Comparison of ENCODE assay signal across 8 cellular contexts in the genomic region with DNA sequence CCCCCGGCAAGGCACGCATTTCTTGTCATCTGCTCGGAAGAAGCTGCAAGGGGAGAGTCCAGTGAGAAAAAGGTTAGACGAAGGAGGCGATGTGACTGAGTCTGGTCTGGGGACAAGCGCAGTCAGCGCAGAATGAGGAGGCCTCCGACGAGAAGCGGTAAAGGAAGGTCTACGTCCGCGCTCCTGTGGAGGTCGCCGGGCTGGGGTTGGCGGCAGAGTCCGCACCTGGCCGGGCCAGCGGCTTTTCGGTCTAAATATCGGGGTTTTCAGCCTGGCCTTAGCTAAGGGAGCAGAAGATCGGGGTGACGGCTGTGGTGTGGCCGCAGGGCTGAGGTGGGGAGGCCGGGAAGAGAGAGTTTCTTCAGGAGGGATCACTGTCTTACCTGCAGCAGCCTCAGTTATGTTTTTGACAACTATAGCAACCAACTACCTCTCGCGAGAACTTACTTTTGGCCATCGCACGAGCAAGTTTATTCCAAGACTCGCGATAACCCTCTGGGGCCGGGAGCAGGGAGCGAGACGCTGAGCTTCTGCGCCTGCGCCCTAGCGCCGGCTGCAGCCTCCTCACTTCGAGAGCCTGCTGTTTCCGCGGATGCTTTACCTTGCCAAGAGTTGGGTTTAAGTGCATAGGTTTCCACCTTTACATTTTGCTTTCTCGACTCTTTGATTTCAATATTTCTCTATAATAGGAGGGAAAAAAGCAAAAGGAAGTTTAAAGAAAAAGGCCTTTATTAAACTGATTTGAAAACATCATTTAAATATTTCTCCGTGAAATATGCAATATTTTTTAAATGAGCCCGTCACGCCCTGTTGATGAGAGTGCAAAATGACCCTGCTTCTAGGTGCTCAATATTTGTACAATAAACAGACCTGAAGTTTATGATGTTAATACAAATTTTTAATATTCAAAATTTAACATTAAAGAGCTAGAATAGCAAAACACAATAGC. TPM values are rescaled to one million over a fixed set of nuclear protein-coding genes. Genes with fewer than 3 reads are reported as not detected.
DNase-seq lines count a peak whose midpoint lies in the region; ATAC-seq and TF ChIP-seq lines count a peak whose summit lies in the region.

Gene CFAP70 (minus strand): TSS at position 534 of the 949 bp plus-strand sequence. CDS start 4,068 bp downstream, outside the sequence.

- H3K9ac ChIP-seq in PC-3 (ENCODE audit: low read length) (peak within 1 kb of the TSS; percentile 63), mucosa of rectum (ENCODE audit: low read depth in 1 of 2, low read length in 2 of 2) (peak within 1 kb of the TSS; percentile 58 to 85)

- peaks cover 13% of the 10 kb centered on the region for H3F3A ChIP-seq in PC-3 (ENCODE audit: low read length, unreplicated experiment)

- no peaks in the 10 kb centered on the region for H3K79me2 ChIP-seq in PC-3 (ENCODE audit: low read length)

- ATAC-seq in GM21529 (IDR thresholded peaks at IDR 0.05; ENCODE audit: unreplicated experiment), result peak; percentile 92
- ATAC-seq in PC-3, result peak; percentile 93
- peak; percentile 95 for ATAC-seq in esophagus mucosa

- peak within 1 kb of the TSS; percentile 69 to 99 (median 99) for H3K27ac Mint-ChIP-seq in IgD-negative memory B cell
- H3K27ac Mint-ChIP-seq in activated T-cell treated with anti-CD3 and anti-CD28 coated beads, Interleukin-2, amount 50 U/mL, for 24 hours, result peak within 1 kb of the TSS; percentile 95

- no peak for TF ChIP-seq CTCF in PC-3 (conservative IDR thresholded peaks at IDR 0.05; ENCODE audit: low read depth, low read length)

- H3K27ac ChIP-seq in PC-3 (ENCODE audit: low read length) (no peak within 1 kb of the TSS), mucosa of rectum (ENCODE audit: low read depth in 2 of 2, low read length in 2 of 2) (peak within 1 kb of the TSS in 1 of 2 donors; percentile 46)

- peaks cover 0 to 1% (median 0%) of the 10 kb centered on the region in 3 donors for H3K9me3 Mint-ChIP-seq in IgD-negative memory B cell
- H3K9me3 Mint-ChIP-seq in activated T-cell treated with anti-CD3 and anti-CD28 coated beads, Interleukin-2, amount 50 U/mL, for 24 hours, result no peaks in the 10 kb centered on the region

- no peaks in the 10 kb centered on the region for H3K9me3 ChIP-seq in PC-3 (ENCODE audit: low read length)
- no peaks in the 10 kb centered on the region for H3K9me3 ChIP-seq in mucosa of rectum (ENCODE audit: control insufficient read depth in 2 of 2, low read length in 2 of 2)

- H3K36me3 Mint-ChIP-seq in IgD-negative memory B cell, result peaks cover 1% of the 10 kb centered on the region
- peaks cover 13% of the 10 kb centered on the region for H3K36me3 Mint-ChIP-seq in activated T-cell treated with anti-CD3 and anti-CD28 coated beads, Interleukin-2, amount 50 U/mL, for 24 hours (ENCODE audit: low read depth)

- H3K4me1 ChIP-seq in PC-3 (ENCODE audit: insufficient read depth, low read length), result peaks cover 16% of the 10 kb centered on the region
- H3K4me1 ChIP-seq in mucosa of rectum (ENCODE audit: control insufficient read depth in 2 of 2, insufficient read depth in 2 of 2, low read length in 2 of 2), result peaks cover 2 to 4% of the 10 kb centered on the region in 2 donors

- BruUV-seq in PC-3 (replicated peaks; lab: Mats Ljungman, UMichigan), result TSS peak; percentile 47

- peak within 1 kb of the TSS; percentile 93 to 99 (median 98) for H3K4me3 Mint-ChIP-seq in IgD-negative memory B cell
- H3K4me3 Mint-ChIP-seq in activated T-cell treated with anti-CD3 and anti-CD28 coated beads, Interleukin-2, amount 50 U/mL, for 24 hours, result peak within 1 kb of the TSS; percentile 96

- H2AFZ ChIP-seq in PC-3 (ENCODE audit: low read length), result peak within 1 kb of the TSS; percentile 81

- H3K4me3 ChIP-seq in PC-3 (ENCODE audit: low read length), result peak within 1 kb of the TSS; percentile 66
- peak within 1 kb of the TSS; percentile 85 to 93 for H3K4me3 ChIP-seq in mucosa of rectum (ENCODE audit: low read length in 2 of 2)

- no peaks in the 10 kb centered on the region for H4K20me1 ChIP-seq in PC-3 (ENCODE audit: low read length)

- intact Hi-C loops in PC-3 (cut with micrococcal nuclease), result loop anchor here (1.0 to 5.0 kb wide), 5 partner anchors 56 to 526 kb away; partner anchors contain the start of genes ANXA7, DNAJC9 and P4HA1

- H3K27me3 ChIP-seq in PC-3 (ENCODE audit: low read length) (peaks cover 9% of the 10 kb centered on the region), mucosa of rectum (ENCODE audit: control insufficient read depth in 2 of 2, insufficient read depth in 2 of 2, low read length in 2 of 2) (no peaks in the 10 kb centered on the region)

- H3K4me1 Mint-ChIP-seq in IgD-negative memory B cell, result peaks cover 4 to 12% (median 5%) of the 10 kb centered on the region in 3 donors
- H3K4me1 Mint-ChIP-seq in activated T-cell treated with anti-CD3 and anti-CD28 coated beads, Interleukin-2, amount 50 U/mL, for 24 hours (ENCODE audit: low read depth), result peaks cover 15% of the 10 kb centered on the region

- DNase-seq in DMS 273 treated with DMSO at 0.1 percent for 48 hours (lab: John Stamatoyannopoulos, UW) (peak; percentile 78), PC-3 (peak; percentile 100)
- peak; percentile 90 for DNase-seq in activated T-cell treated with anti-CD3 and anti-CD28 coated beads, Interleukin-2, amount 50 U/mL, for 24 hours
- DNase-seq in stimulated activated CD8-positive, alpha-beta memory T cell treated with anti-CD3 and anti-CD28 coated beads, Interleukin-4, amount 100 ng/mL, for 24 hours (ENCODE audit: low read depth), result peak; percentile 84

- H3K36me3 ChIP-seq in PC-3 (ENCODE audit: low read depth, low read length) (peaks cover 7% of the 10 kb centered on the region; the same call in 1 of the 2 replicates), mucosa of rectum (ENCODE audit: control insufficient read depth in 2 of 2, insufficient read depth in 2 of 2, low read length in 2 of 2) (no peaks in the 10 kb centered on the region)

- CTCF ChIA-PET in PC-3 (lab: Charles Lee), result interaction anchor here (0.6 to 2.1 kb wide), 4 partner anchors 95 to 524 kb away, joined by 3 to 9 read pairs (median 5); partner anchors contain the start of gene USP54

- H3K27me3 Mint-ChIP-seq in IgD-negative memory B cell, result peaks cover 2% of the 10 kb centered on the region
- H3K27me3 Mint-ChIP-seq in activated T-cell treated with anti-CD3 and anti-CD28 coated beads, Interleukin-2, amount 50 U/mL, for 24 hours, result no peaks in the 10 kb centered on the region

- POLR2A ChIA-PET in PC-3 (lab: Charles Lee; ENCODE audit: unreplicated experiment), result interaction anchor here (0.5 to 1.1 kb wide), 16 partner anchors 9 to 1517 kb away, joined by 3 to 9 read pairs (median 3); partner anchors contain the start of genes ANXA7 and DNAJC9

- peak within 1 kb of the TSS; percentile 81 for H3K4me2 ChIP-seq in PC-3 (ENCODE audit: low read length)

- no peaks in the 10 kb centered on the region for H3K9me2 ChIP-seq in PC-3 (replicated peaks; ENCODE audit: low read length)

RNA-seq across cellular contexts. Expression of gene CFAP70, which starts in this region (rescaled TPM):
- polyA plus RNA-seq in IgD-negative memory B cell, result 0.43 TPM
- total RNA-seq in PC-3 (2014; rRNA removed), result 0.73 and 0.92 TPM in 2 replicates
- total RNA-seq in esophagus mucosa, result 0.40 TPM

Comparison
In these comparisons a context has a peak if more than half of its experiments do, and no peak if none do; other contexts are left out.
1. Peak in DNase-seq, ATAC-seq, H3K4me3 ChIP-seq, H3K9ac ChIP-seq and H3K4me2 ChIP-seq in PC-3; RNA of the gene not detected or under 1 TPM.
2. Peak in ATAC-seq in esophagus mucosa; RNA of the gene not detected or under 1 TPM.